In genomic region chr2:32003791-32004190, GRCh38 we compare ENCODE assay signal across 22 cellular contexts. TPM values are rescaled to one million over a fixed set of nuclear protein-coding genes. Genes with fewer than 3 reads are reported as not detected.
DNase-seq lines count a peak whose midpoint lies in the region; ATAC-seq, FAIRE-seq and TF ChIP-seq lines count a peak whose summit lies in the region.
"Had no signal": no experiment of that assay in that cellular context is flagged by ENCODE, and none has a peak within 500 bp of the region (broad histone marks: within the 10 kb centered on the region; RNA-seq: fewer than 3 reads in every experiment).

No MANE protein-coding gene starts in this region.

- H3K9me3 Mint-ChIP-seq in CD14-positive monocyte = no peaks in the 10 kb centered on the region
- no peaks in the 10 kb centered on the region for H3K9me3 Mint-ChIP-seq in astrocyte (ENCODE audit: unreplicated experiment)
- H3K9me3 Mint-ChIP-seq in endothelial cell (ENCODE audit: unreplicated experiment) = no peaks in the 10 kb centered on the region
- H3K9me3 Mint-ChIP-seq: CD4-positive, alpha-beta memory T cell had no signal

- H3K4me1 ChIP-seq in DND-41 (ENCODE audit: insufficient read depth, low read length) = peaks cover 33% of the 10 kb centered on the region
- H3K4me1 ChIP-seq in astrocyte (ENCODE audit: insufficient read depth, low read length) = peaks cover 2% of the 10 kb centered on the region
- H3K4me1 ChIP-seq in foreskin keratinocyte = peaks cover 35% of the 10 kb centered on the region

- H3K4me3 ChIP-seq in DND-41 (ENCODE audit: low read depth in 1 of 2, low read length in 2 of 2) (no peak overlapping the region), astrocyte (ENCODE audit: insufficient read depth, low read depth, low read length) (no peak overlapping the region)

- peaks cover 51% of the 10 kb centered on the region for H4K20me1 ChIP-seq in DND-41 (ENCODE audit: insufficient read depth, low read length)
- H4K20me1 ChIP-seq in astrocyte (ENCODE audit: insufficient read depth, low read length) = peaks cover 83% of the 10 kb centered on the region

- H3K9ac ChIP-seq in DND-41 (ENCODE audit: low read depth, low read length) (no peak overlapping the region), astrocyte (ENCODE audit: low read length) (no peak overlapping the region)
- H3K9ac ChIP-seq: KMS-11 had no signal

- TF ChIP-seq CTCF in CD14-positive monocyte (IDR thresholded peaks at IDR 0.05) (no peak), DND-41 (IDR thresholded peaks at IDR 0.05; ENCODE audit: borderline replicate concordance, extremely low read depth, low read length, poor library complexity, severe bottlenecking) (no peak), astrocyte (IDR thresholded peaks at IDR 0.05; ENCODE audit: insufficient read depth, low read depth, low read length) (no peak), foreskin keratinocyte (conservative IDR thresholded peaks at IDR 0.05) (no peak), endothelial cell (IDR thresholded peaks at IDR 0.05; ENCODE audit: unreplicated experiment) (no peak)

- no peak overlapping the region for H3K27ac ChIP-seq in DND-41 (ENCODE audit: low read length)
- H3K27ac ChIP-seq in astrocyte (ENCODE audit: low read depth, low read length) = no peak overlapping the region
- peak overlapping the region; percentile 11 for H3K27ac ChIP-seq in foreskin keratinocyte
- H3K27ac ChIP-seq: HL-60, KMS-11 had no signal

- H3K4me3 Mint-ChIP-seq in CD14-positive monocyte (no peak overlapping the region), astrocyte (ENCODE audit: unreplicated experiment) (no peak overlapping the region), endothelial cell (ENCODE audit: unreplicated experiment) (no peak overlapping the region)

- H3K27me3 Mint-ChIP-seq in CD14-positive monocyte (ENCODE audit: low read depth in 3 of 3) = no peaks in the 10 kb centered on the region
- no peaks in the 10 kb centered on the region for H3K27me3 Mint-ChIP-seq in astrocyte (ENCODE audit: low read depth, unreplicated experiment)
- H3K27me3 Mint-ChIP-seq in endothelial cell (ENCODE audit: unreplicated experiment) = peaks cover 4% of the 10 kb centered on the region
- H3K27me3 Mint-ChIP-seq: CD4-positive, alpha-beta memory T cell had no signal

- H3K36me3 Mint-ChIP-seq in CD14-positive monocyte (peaks cover 4 to 8% of the 10 kb centered on the region in 2 donors), astrocyte (ENCODE audit: low read depth, unreplicated experiment) (no peaks in the 10 kb centered on the region), endothelial cell (ENCODE audit: low read depth, unreplicated experiment) (peaks cover 2% of the 10 kb centered on the region)

- DNase-seq in CD14-positive monocyte (ENCODE audit: low spot score) (no peak), DND-41 (no peak), astrocyte (ENCODE audit: low read depth) (no peak), foreskin keratinocyte (peak; percentile 82 to 91), NCI-H82 treated with DMSO at 0.1 percent for 48 hours (lab: John Stamatoyannopoulos, UW; ENCODE audit: unreplicated experiment) (no peak), GM19239 (ENCODE audit: insufficient read length, low spot score) (no peak), endothelial cell (ENCODE audit: low spot score) (no peak)
- DNase-seq: Caco-2; CD4-positive, alpha-beta memory T cell; DMS 273 treated with DMSO at 0.1 percent for 48 hours; NCI-H1694; NCI-H2081; NCI-H2171; NCI-H446; NCI-H526; OCI-M1; SHP77 had no signal

- H3K27ac Mint-ChIP-seq in CD14-positive monocyte (peak overlapping the region in 5 of 7 donors; percentile 14 to 82 (median 47)), astrocyte (ENCODE audit: unreplicated experiment) (peak overlapping the region; percentile 4), endothelial cell (ENCODE audit: unreplicated experiment) (no peak overlapping the region)

- intact Hi-C loops in CD14-positive monocyte (cut with micrococcal nuclease) = loop anchor here (10.0 kb wide), 1 partner anchor 49 kb away; no protein-coding TSS in a partner anchor

- H3K4me1 Mint-ChIP-seq in CD14-positive monocyte (peaks cover 69% of the 10 kb centered on the region), astrocyte (ENCODE audit: low read depth, unreplicated experiment) (peaks cover 23% of the 10 kb centered on the region), endothelial cell (ENCODE audit: unreplicated experiment) (peaks cover 18% of the 10 kb centered on the region)

- H3K79me2 ChIP-seq in DND-41 (ENCODE audit: insufficient read depth, low read length) = peaks cover 96% of the 10 kb centered on the region
- H3K79me2 ChIP-seq in astrocyte (ENCODE audit: insufficient read depth, low read length) = peaks cover 98% of the 10 kb centered on the region

- H2AFZ ChIP-seq in DND-41 (ENCODE audit: low read depth, low read length) (no peak overlapping the region), astrocyte (ENCODE audit: low read depth, low read length) (no peak overlapping the region)

- H3K4me2 ChIP-seq in DND-41 (ENCODE audit: insufficient read depth, low read length) = no peak overlapping the region
- H3K4me2 ChIP-seq in astrocyte (ENCODE audit: low read length) = no peak overlapping the region
- H3K4me2 ChIP-seq: KMS-11 had no signal

- ATAC-seq in DND-41 (ENCODE audit: insufficient read depth, low read depth) = 0 out of 3 replicates have a peak, but pooled peaks have one; percentile 13
- peak; percentile 83 for ATAC-seq in foreskin keratinocyte
- ATAC-seq in HG03439 (IDR thresholded peaks at IDR 0.05; ENCODE audit: unreplicated experiment) = no peak
- ATAC-seq: HCT116 had no signal

- no peaks in the 10 kb centered on the region for H3K9me3 ChIP-seq in DND-41 (ENCODE audit: insufficient read depth, low read length, severe bottlenecking)
- no peaks in the 10 kb centered on the region for H3K9me3 ChIP-seq in astrocyte (ENCODE audit: insufficient read depth, low read depth, low read length)
- H3K9me3 ChIP-seq: Caco-2 had no signal

- FAIRE-seq in astrocyte (lab: Jason Lieb, UNC) (no peak), GM19239 (lab: Jason Lieb, UNC) (no peak)
- FAIRE-seq: H1 had no signal

- H3K36me3 ChIP-seq in DND-41 (ENCODE audit: insufficient read depth, low read length) = no peaks in the 10 kb centered on the region
- H3K36me3 ChIP-seq in astrocyte (ENCODE audit: insufficient read depth, low read length) = no peaks in the 10 kb centered on the region

- H3K27me3 ChIP-seq in DND-41 (ENCODE audit: insufficient read depth, low read length, poor library complexity) (no peaks in the 10 kb centered on the region), astrocyte (ENCODE audit: insufficient read depth, low read length) (no peaks in the 10 kb centered on the region), foreskin keratinocyte (no peaks in the 10 kb centered on the region)

RNA-seq across cellular contexts. Expression of gene MEMO1, which starts 7.0 kb away (rescaled TPM):
- 10 to 100 TPM; 57.0 to 63.7 TPM for polyA plus RNA-seq in CD14-positive monocyte
- total RNA-seq in astrocyte = 59.7 and 65.2 TPM in 2 replicates
- total RNA-seq in foreskin keratinocyte = 75.4 and 79.2 TPM in 2 replicates
- polyA plus RNA-seq in foreskin keratinocyte = 56.1 and 63.1 TPM in 2 replicates
- total RNA-seq in endothelial cell (ENCODE audit: unreplicated experiment) = 59.6 TPM

RNA-seq across cellular contexts. Expression of gene DPY30, which starts 35.8 kb away (rescaled TPM):
- polyA plus RNA-seq in CD14-positive monocyte = 100 to 1,000 TPM; 122 to 137 TPM
- total RNA-seq in astrocyte = 63.7 and 71.1 TPM in 2 replicates
- 84.8 and 93.8 TPM in 2 replicates for total RNA-seq in foreskin keratinocyte
- polyA plus RNA-seq in foreskin keratinocyte = 134 and 141 TPM in 2 replicates
- total RNA-seq in endothelial cell (ENCODE audit: unreplicated experiment) = 70.1 TPM

RNA-seq across cellular contexts. Expression of gene SPAST, which starts 59.6 kb away (rescaled TPM):
- polyA plus RNA-seq in CD14-positive monocyte (10 to 100 TPM; 14.0 to 17.4 TPM), foreskin keratinocyte (3.0 and 3.1 TPM in 2 replicates)
- total RNA-seq in astrocyte (18.0 and 19.6 TPM in 2 replicates), foreskin keratinocyte (12.7 and 13.6 TPM in 2 replicates), endothelial cell (ENCODE audit: unreplicated experiment) (33.8 TPM)

Comparison
In these comparisons a context has a peak if more than half of its experiments do, and no peak if none do; other contexts are left out.
1. DNase-seq: peak in foreskin keratinocyte (2 of 2); none in CD14-positive monocyte (single experiment), DND-41 (single experiment), astrocyte (single experiment), NCI-H82 treated with DMSO at 0.1 percent for 48 hours (single experiment), GM19239 (single experiment) and endothelial cell (single experiment).